Comparison of ENCODE assay signal across 8 cellular contexts in the genomic region with DNA sequence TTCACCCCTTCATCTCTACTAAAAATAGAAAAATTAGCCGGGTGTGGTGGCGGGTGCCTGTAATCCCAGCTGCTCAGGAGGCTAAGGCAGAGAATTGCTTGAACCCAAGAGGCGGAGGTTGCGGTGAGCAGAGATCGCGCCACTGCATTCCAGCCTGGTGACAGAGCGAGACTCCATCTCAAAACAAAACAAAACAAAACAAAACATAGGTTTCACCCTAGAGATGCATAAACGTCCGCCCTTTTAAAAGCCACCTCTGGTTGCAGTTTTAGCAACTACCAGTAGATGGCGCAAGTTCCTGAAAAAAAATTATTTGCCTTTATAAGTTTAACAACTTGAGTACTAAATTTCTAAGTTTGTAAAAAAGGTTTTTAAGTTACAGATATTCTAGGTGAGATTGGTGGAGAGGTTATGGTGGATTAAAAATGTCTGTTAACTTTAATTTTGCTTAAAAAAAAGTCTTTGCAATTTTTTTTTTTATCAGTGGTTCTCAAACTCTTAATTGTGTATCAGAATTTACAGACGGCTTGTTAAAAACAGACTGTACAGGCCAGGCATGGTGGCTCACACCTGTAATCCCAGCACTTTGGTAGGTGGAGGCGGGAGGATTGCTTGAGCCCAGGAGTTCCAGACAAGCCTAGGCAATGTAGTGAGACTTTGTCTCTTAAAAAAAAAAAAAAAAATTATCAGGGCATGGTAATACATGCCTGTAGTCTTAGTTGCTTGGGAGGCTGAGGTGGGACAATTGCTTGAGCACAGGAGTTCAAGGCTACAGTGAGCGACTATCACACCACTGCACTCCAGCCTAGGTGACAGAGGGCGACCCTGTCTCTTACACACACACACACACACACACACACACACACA. TPM values are rescaled to one million over a fixed set of nuclear protein-coding genes. Genes with fewer than 3 reads are reported as not detected.
DNase-seq lines count a peak whose midpoint lies in the region; ATAC-seq and TF ChIP-seq lines count a peak whose summit lies in the region.

No MANE protein-coding gene starts in this region.

- WGBS in liver, result 49% methylated on average over 14 of the region's 14 CpGs

- intact Hi-C loops in Right ventricle myocardium superior (cut with DNase I), result loop anchor here (5.0 kb wide), 1 partner anchor 299 kb away; no protein-coding TSS in a partner anchor
- intact Hi-C loops in cardiac septum (cut with DNase I), result loop anchor here (5.0 kb wide), 2 partner anchors 104 to 299 kb away; a partner anchor contains a TSS

- TF ChIP-seq RAD21 in liver (IDR thresholded peaks at IDR 0.05), result peak; percentile 66 to 73

- no peak overlapping the region for H3K27ac ChIP-seq in liver (ENCODE audit: low read depth in 1 of 2, low read length in 2 of 2)

- ATAC-seq in Right ventricle myocardium superior (ENCODE audit: poor library complexity), result peak; percentile 55
- peak; percentile 68 for ATAC-seq in stimulated activated naive CD8-positive, alpha-beta T cell treated with anti-CD3 and anti-CD28 coated beads, Interleukin-15, amount 100 ng/mL, for 72 hours

- DNase-seq in Right ventricle myocardium superior (no peak), cardiac septum (ENCODE audit: low spot score) (no peak), LoVo (ENCODE audit: low spot score) (peak; percentile 58), T1000 (lab: John Stamatoyannopoulos, UW) (peak; percentile 44), cardiac fibroblast (ENCODE audit: low read depth in 2 of 2) (peak; percentile 69 to 90), ureter (ENCODE audit: low spot score) (no peak)
- peak; percentile 25 to 34 for DNase-seq in stimulated activated naive CD8-positive, alpha-beta T cell treated with anti-CD3 and anti-CD28 coated beads, Interleukin-15, amount 100 ng/mL, for 72 hours

- peak overlapping the region; percentile 82 to 87 for H3K27ac Mint-ChIP-seq in stimulated activated naive CD8-positive, alpha-beta T cell treated with anti-CD3 and anti-CD28 coated beads, Interleukin-15, amount 100 ng/mL, for 72 hours

- no peaks in the 10 kb centered on the region for H3K9me3 ChIP-seq in liver (ENCODE audit: control insufficient read depth in 4 of 4, low read length in 3 of 4)

- H3K4me1 Mint-ChIP-seq in stimulated activated naive CD8-positive, alpha-beta T cell treated with anti-CD3 and anti-CD28 coated beads, Interleukin-15, amount 100 ng/mL, for 72 hours, result peaks cover 59% of the 10 kb centered on the region

- peak; percentile 65 for TF ChIP-seq CTCF in cardiac fibroblast (IDR thresholded peaks at IDR 0.05; ENCODE audit: low read depth, low read length)
- TF ChIP-seq CTCF in liver (IDR thresholded peaks at IDR 0.05; ENCODE audit: low read depth, low read length, missing input control), result peak; percentile 80

- no peaks in the 10 kb centered on the region for H3K9me3 Mint-ChIP-seq in stimulated activated naive CD8-positive, alpha-beta T cell treated with anti-CD3 and anti-CD28 coated beads, Interleukin-15, amount 100 ng/mL, for 72 hours

- H3K27me3 ChIP-seq in liver (ENCODE audit: control insufficient read depth in 4 of 4, insufficient read depth in 4 of 4, low read length in 3 of 4), result no peaks in the 10 kb centered on the region

- peaks cover 0 to 7% (median 2%) of the 10 kb centered on the region in 4 donors for H3K36me3 ChIP-seq in liver (ENCODE audit: control insufficient read depth in 4 of 4, insufficient read depth in 3 of 4, low read depth in 1 of 4, low read length in 3 of 4)

- no peaks in the 10 kb centered on the region for H3K4me1 ChIP-seq in liver (ENCODE audit: control insufficient read depth in 4 of 4, insufficient read depth in 4 of 4, low read length in 3 of 4)

- H3K4me3 ChIP-seq in cardiac fibroblast (replicated peaks in 1 of 2; ENCODE audit: low read depth in 2 of 2, low read length in 2 of 2) (no peak overlapping the region), liver (ENCODE audit: low read depth in 1 of 3, low read length in 3 of 3) (no peak overlapping the region)

- peak overlapping the region in 1 of 2 donors; percentile 19 for H3K4me3 Mint-ChIP-seq in stimulated activated naive CD8-positive, alpha-beta T cell treated with anti-CD3 and anti-CD28 coated beads, Interleukin-15, amount 100 ng/mL, for 72 hours

- H3K27me3 Mint-ChIP-seq in stimulated activated naive CD8-positive, alpha-beta T cell treated with anti-CD3 and anti-CD28 coated beads, Interleukin-15, amount 100 ng/mL, for 72 hours, result no peaks in the 10 kb centered on the region

- no peak overlapping the region for H3K9ac ChIP-seq in liver (ENCODE audit: low read depth in 1 of 2, low read length in 2 of 2)

TF ChIP-seq in liver, 16 proteins besides CTCF, POLR2A, EP300 and RAD21:
- TF ChIP-seq, protein P1, sequence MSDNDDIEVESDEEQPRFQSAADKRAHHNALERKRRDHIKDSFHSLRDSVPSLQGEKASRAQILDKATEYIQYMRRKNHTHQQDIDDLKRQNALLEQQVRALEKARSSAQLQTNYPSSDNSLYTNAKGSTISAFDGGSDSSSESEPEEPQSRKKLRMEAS (IDR thresholded peaks at IDR 0.05), result no peak
- TF ChIP-seq HNF4A (conservative IDR thresholded peaks at IDR 0.05), result no peak
- no peak for TF ChIP-seq FOXA1 (IDR thresholded peaks at IDR 0.05)
- TF ChIP-seq, protein P2, sequence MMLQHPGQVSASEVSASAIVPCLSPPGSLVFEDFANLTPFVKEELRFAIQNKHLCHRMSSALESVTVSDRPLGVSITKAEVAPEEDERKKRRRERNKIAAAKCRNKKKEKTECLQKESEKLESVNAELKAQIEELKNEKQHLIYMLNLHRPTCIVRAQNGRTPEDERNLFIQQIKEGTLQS (IDR thresholded peaks at IDR 0.05), result no peak
- TF ChIP-seq, protein P3, sequence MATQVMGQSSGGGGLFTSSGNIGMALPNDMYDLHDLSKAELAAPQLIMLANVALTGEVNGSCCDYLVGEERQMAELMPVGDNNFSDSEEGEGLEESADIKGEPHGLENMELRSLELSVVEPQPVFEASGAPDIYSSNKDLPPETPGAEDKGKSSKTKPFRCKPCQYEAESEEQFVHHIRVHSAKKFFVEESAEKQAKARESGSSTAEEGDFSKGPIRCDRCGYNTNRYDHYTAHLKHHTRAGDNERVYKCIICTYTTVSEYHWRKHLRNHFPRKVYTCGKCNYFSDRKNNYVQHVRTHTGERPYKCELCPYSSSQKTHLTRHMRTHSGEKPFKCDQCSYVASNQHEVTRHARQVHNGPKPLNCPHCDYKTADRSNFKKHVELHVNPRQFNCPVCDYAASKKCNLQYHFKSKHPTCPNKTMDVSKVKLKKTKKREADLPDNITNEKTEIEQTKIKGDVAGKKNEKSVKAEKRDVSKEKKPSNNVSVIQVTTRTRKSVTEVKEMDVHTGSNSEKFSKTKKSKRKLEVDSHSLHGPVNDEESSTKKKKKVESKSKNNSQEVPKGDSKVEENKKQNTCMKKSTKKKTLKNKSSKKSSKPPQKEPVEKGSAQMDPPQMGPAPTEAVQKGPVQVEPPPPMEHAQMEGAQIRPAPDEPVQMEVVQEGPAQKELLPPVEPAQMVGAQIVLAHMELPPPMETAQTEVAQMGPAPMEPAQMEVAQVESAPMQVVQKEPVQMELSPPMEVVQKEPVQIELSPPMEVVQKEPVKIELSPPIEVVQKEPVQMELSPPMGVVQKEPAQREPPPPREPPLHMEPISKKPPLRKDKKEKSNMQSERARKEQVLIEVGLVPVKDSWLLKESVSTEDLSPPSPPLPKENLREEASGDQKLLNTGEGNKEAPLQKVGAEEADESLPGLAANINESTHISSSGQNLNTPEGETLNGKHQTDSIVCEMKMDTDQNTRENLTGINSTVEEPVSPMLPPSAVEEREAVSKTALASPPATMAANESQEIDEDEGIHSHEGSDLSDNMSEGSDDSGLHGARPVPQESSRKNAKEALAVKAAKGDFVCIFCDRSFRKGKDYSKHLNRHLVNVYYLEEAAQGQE (IDR thresholded peaks at IDR 0.05), result no peak
- no peak for TF ChIP-seq YY1 (IDR thresholded peaks at IDR 0.05)
- no peak for TF ChIP-seq JUND (IDR thresholded peaks at IDR 0.05)
- no peak for TF ChIP-seq NR2F2 (IDR thresholded peaks at IDR 0.05)
- TF ChIP-seq SP1 (IDR thresholded peaks at IDR 0.05), result no peak
- no peak for TF ChIP-seq HNF4G (IDR thresholded peaks at IDR 0.05)
- TF ChIP-seq TAF1 (conservative IDR thresholded peaks at IDR 0.05), result no peak
- no peak for TF ChIP-seq FOXA2 (IDR thresholded peaks at IDR 0.05)

RNA-seq across cellular contexts. Expression of a gene that starts 42.1 kb away (rescaled TPM):
- total RNA-seq in Right ventricle myocardium superior (7.0 TPM), cardiac septum (10.2 TPM), liver (10 to 100 TPM in 1 of 2 donors, 1 to 10 TPM in 1; 8.8 to 11.5 TPM), ureter (34.9 TPM)
- polyA plus RNA-seq in liver, result 1 to 10 TPM; 2.6 to 9.6 TPM

Comparison
In these comparisons a context has a peak if more than half of its experiments do, and no peak if none do; other contexts are left out.
1. DNase-seq: peak in LoVo (single experiment), T1000 (single experiment), cardiac fibroblast (2 of 2) and stimulated activated naive CD8-positive, alpha-beta T cell treated with anti-CD3 and anti-CD28 coated beads, Interleukin-15, amount 100 ng/mL, for 72 hours (2 of 2); none in Right ventricle myocardium superior (single experiment), cardiac septum (single experiment) and ureter (single experiment).